In genomic region chr3:58603606-58604005, GRCh38 we compare ENCODE assay signal across 26 cellular contexts.
"Had no signal": no experiment of that assay in that cellular context is flagged by ENCODE, and none has a peak within 500 bp of the region (broad histone marks: within the 10 kb centered on the region; RNA-seq: fewer than 3 reads in every experiment).

No MANE protein-coding gene starts in this region.

- H3K36me3 ChIP-seq: adrenal gland, colonic mucosa, esophagus squamous epithelium, WERI-Rb-1 had no signal

- H3K27me3 ChIP-seq: adrenal gland, body of pancreas, colonic mucosa, esophagus squamous epithelium had no signal

- H3K9me3 ChIP-seq: adrenal gland, body of pancreas, colonic mucosa, esophagus squamous epithelium had no signal

- H3K4me1 ChIP-seq: adrenal gland, colonic mucosa had no signal

- DNase-seq: activated B cell treated with CpG ODN at 0.5 μM for 24 hours; activated CD4-positive, alpha-beta T cell treated with anti-CD3 and anti-CD28 coated beads for 48 hours; activated CD4-positive, alpha-beta T cell treated with anti-CD3 and anti-CD28 coated beads, Interleukin-2, amount 50 U/mL, for 1 hour; activated CD4-positive, alpha-beta T cell treated with anti-CD3 and anti-CD28 coated beads, Interleukin-2, amount 50 U/mL, for 48 hours; activated CD8-positive, alpha-beta memory T cell treated with anti-CD3 and anti-CD28 coated beads, Interleukin-2, amount 10 ng/mL, durations not matched to agents 7 days and 5 days; activated CD8-positive, alpha-beta memory T cell treated with anti-CD3 and anti-CD28 coated beads, Interleukin-2, amount 50 U/mL, for 4 hours; activated CD8-positive, alpha-beta T cell treated with anti-CD3 and anti-CD28 coated beads, Interleukin-2, amount 10 ng/mL, durations not matched to agents 7 days and 5 days; activated effector memory CD4-positive, alpha-beta T cell treated with anti-CD3 and anti-CD28 coated beads, Interleukin-2, amount 50 U/mL, for 16 hours; activated naive CD4-positive, alpha-beta T cell treated with anti-CD3 and anti-CD28 coated beads for 36 hours; activated naive CD8-positive, alpha-beta T cell treated with anti-CD3 and anti-CD28 coated beads for 36 hours; activated naive CD8-positive, alpha-beta T cell treated with anti-CD3 and anti-CD28 coated beads, Interleukin-2, amount 50 U/mL, for 24 hours; activated T-cell treated with anti-CD3 and anti-CD28 coated beads, Interleukin-2, amount 50 U/mL, for 1 hour; activated T-cell treated with anti-CD3 and anti-CD28 coated beads, Interleukin-2, amount 50 U/mL, for 48 hours; adrenal gland; aorta; body of pancreas; colonic mucosa; effector CD8-positive, alpha-beta T cell; esophagus squamous epithelium; glutamatergic neuron; T-helper 1 cell; T-helper 17 cell; T1000; WERI-Rb-1 had no signal

- ATAC-seq: activated CD4-positive, CD25-positive, alpha-beta regulatory T cell treated with anti-CD3 and anti-CD28 coated beads, Interleukin-2, amount 50 U/mL, for 24 hours; activated CD8-positive, alpha-beta memory T cell treated with anti-CD3 and anti-CD28 coated beads, Interleukin-2, amount 10 ng/mL, durations not matched to agents 7 days and 5 days; activated CD8-positive, alpha-beta T cell treated with anti-CD3 and anti-CD28 coated beads, Interleukin-2, amount 10 ng/mL, durations not matched to agents 7 days and 5 days; activated naive CD8-positive, alpha-beta T cell treated with anti-CD3 and anti-CD28 coated beads, Interleukin-2, amount 50 U/mL, for 24 hours; body of pancreas; T-helper 17 cell had no signal

- H3K27ac ChIP-seq: adrenal gland, body of pancreas, colonic mucosa, epithelial cell of prostate, esophagus squamous epithelium, WERI-Rb-1 had no signal

- H3K4me3 ChIP-seq: adrenal gland, body of pancreas, colonic mucosa, esophagus squamous epithelium had no signal
